10 cellular contexts compared by ENCODE assay signal in genomic region chr19:1873524-1874473, GRCh38. TPM values are rescaled to one million over a fixed set of nuclear protein-coding genes. Genes with fewer than 3 reads are reported as not detected.
DNase-seq lines count a peak whose midpoint lies in the region; ATAC-seq lines count a peak whose summit lies in the region.
"Had no signal": no experiment of that assay in that cellular context is flagged by ENCODE, and none has a peak within 500 bp of the region (broad histone marks: within the 10 kb centered on the region; RNA-seq: fewer than 3 reads in every experiment).

No MANE protein-coding gene starts in this region.

- ATAC-seq in HG03439 (IDR thresholded peaks at IDR 0.05; ENCODE audit: unreplicated experiment) = no peak
- ATAC-seq in GM18909 (IDR thresholded peaks at IDR 0.05; ENCODE audit: poor library complexity, unreplicated experiment) = no peak

- no peaks in the 10 kb centered on the region for H3K9me3 Mint-ChIP-seq in activated T-helper 2 cell treated with anti-CD3 and anti-CD28 coated beads, Interferon-gamma antibody, Interleukin-2, Interleukin-4, amounts not matched to agents 10 μg/mL and 5 μg/mL and 100 μg/mL, durations not matched to agents 14 hours and 24 hours and 36 hours

- H3K4me3 ChIP-seq in iPS-18a (ENCODE audit: low read length) = peak overlapping the region; percentile 90

- peak overlapping the region; percentile 76 for H3K27ac Mint-ChIP-seq in activated T-helper 2 cell treated with anti-CD3 and anti-CD28 coated beads, Interferon-gamma antibody, Interleukin-2, Interleukin-4, amounts not matched to agents 10 μg/mL and 5 μg/mL and 100 μg/mL, durations not matched to agents 14 hours and 24 hours and 36 hours

- no peaks in the 10 kb centered on the region for H3K27me3 Mint-ChIP-seq in activated T-helper 2 cell treated with anti-CD3 and anti-CD28 coated beads, Interferon-gamma antibody, Interleukin-2, Interleukin-4, amounts not matched to agents 10 μg/mL and 5 μg/mL and 100 μg/mL, durations not matched to agents 14 hours and 24 hours and 36 hours (ENCODE audit: low read depth)

- H3K4me1 Mint-ChIP-seq in activated T-helper 2 cell treated with anti-CD3 and anti-CD28 coated beads, Interferon-gamma antibody, Interleukin-2, Interleukin-4, amounts not matched to agents 10 μg/mL and 5 μg/mL and 100 μg/mL, durations not matched to agents 14 hours and 24 hours and 36 hours (ENCODE audit: low read depth) = peaks cover 13% of the 10 kb centered on the region

- intact Hi-C loops in activated T-helper 2 cell treated with anti-CD3 and anti-CD28 coated beads, Interferon-gamma antibody, Interleukin-2, Interleukin-4, amounts not matched to agents 10 μg/mL and 5 μg/mL and 100 μg/mL, durations not matched to agents 14 hours and 24 hours and 36 hours (cut with micrococcal nuclease) = no loop called here

- H3K4me3 Mint-ChIP-seq in activated T-helper 2 cell treated with anti-CD3 and anti-CD28 coated beads, Interferon-gamma antibody, Interleukin-2, Interleukin-4, amounts not matched to agents 10 μg/mL and 5 μg/mL and 100 μg/mL, durations not matched to agents 14 hours and 24 hours and 36 hours (ENCODE audit: low read depth) = peak overlapping the region; percentile 99

- peaks cover 32% of the 10 kb centered on the region for H3K36me3 Mint-ChIP-seq in activated T-helper 2 cell treated with anti-CD3 and anti-CD28 coated beads, Interferon-gamma antibody, Interleukin-2, Interleukin-4, amounts not matched to agents 10 μg/mL and 5 μg/mL and 100 μg/mL, durations not matched to agents 14 hours and 24 hours and 36 hours (ENCODE audit: low read depth)

- H3K27ac ChIP-seq in iPS-18a (ENCODE audit: low read length) = no peak overlapping the region
- H3K27ac ChIP-seq in substantia nigra (ENCODE audit: low read depth, low read length, poor library complexity, severe bottlenecking) = peak overlapping the region; percentile 77

- peaks cover 9% of the 10 kb centered on the region for H3K27me3 ChIP-seq in iPS-18a (ENCODE audit: control insufficient read depth, insufficient read depth, low read length)

- peaks cover 10% of the 10 kb centered on the region for H3K4me1 ChIP-seq in iPS-18a (ENCODE audit: control insufficient read depth, low read depth, low read length)

- H3K36me3 ChIP-seq in iPS-18a (ENCODE audit: control insufficient read depth, low read depth, low read length) = no peaks in the 10 kb centered on the region

- DNase-seq in DMS 273 (lab: John Stamatoyannopoulos, UW; ENCODE audit: unreplicated experiment) (peak; percentile 84), DMS 273 treated with DMSO at 0.1 percent for 48 hours (lab: John Stamatoyannopoulos, UW) (no peak), substantia nigra (lab: John Stamatoyannopoulos, UW) (peak in 34 of 49 donors; percentile 8 to 85 (median 60)), NK-92 (lab: John Stamatoyannopoulos, UW; ENCODE audit: unreplicated experiment) (no peak)
- DNase-seq in activated T-helper 2 cell treated with anti-CD3 and anti-CD28 coated beads, Interferon-gamma antibody, Interleukin-2, Interleukin-4, amounts not matched to agents 10 μg/mL and 5 μg/mL and 100 μg/mL, durations not matched to agents 14 hours and 24 hours and 36 hours (ENCODE audit: low spot score) = no peak
- DNase-seq: 8988T, NCI-H1092 treated with DMSO at 0.1 percent for 48 hours had no signal

- no peaks in the 10 kb centered on the region for H3K9me3 ChIP-seq in iPS-18a (ENCODE audit: control insufficient read depth, low read depth, low read length)

- no peak overlapping the region for H3K9ac ChIP-seq in iPS-18a (ENCODE audit: low read length)

RNA-seq across cellular contexts. Expression of gene KLF16, which starts 10.4 kb away (rescaled TPM):
- 31.2 and 32.1 TPM in 2 replicates for total RNA-seq in activated T-helper 2 cell treated with anti-CD3 and anti-CD28 coated beads, Interferon-gamma antibody, Interleukin-2, Interleukin-4, amounts not matched to agents 10 μg/mL and 5 μg/mL and 100 μg/mL, durations not matched to agents 14 hours and 24 hours and 36 hours

RNA-seq across cellular contexts. Expression of gene ABHD17A, which starts 11.5 kb away (rescaled TPM):
- total RNA-seq in activated T-helper 2 cell treated with anti-CD3 and anti-CD28 coated beads, Interferon-gamma antibody, Interleukin-2, Interleukin-4, amounts not matched to agents 10 μg/mL and 5 μg/mL and 100 μg/mL, durations not matched to agents 14 hours and 24 hours and 36 hours = 100 and 102 TPM in 2 replicates

RNA-seq across cellular contexts. Expression of gene REXO1, which starts 25.5 kb away (rescaled TPM):
- 55.2 and 56.6 TPM in 2 replicates for total RNA-seq in activated T-helper 2 cell treated with anti-CD3 and anti-CD28 coated beads, Interferon-gamma antibody, Interleukin-2, Interleukin-4, amounts not matched to agents 10 μg/mL and 5 μg/mL and 100 μg/mL, durations not matched to agents 14 hours and 24 hours and 36 hours

RNA-seq across cellular contexts. Expression of gene ADAT3, which starts 31.4 kb away (rescaled TPM):
- 9.1 and 9.9 TPM in 2 replicates for total RNA-seq in activated T-helper 2 cell treated with anti-CD3 and anti-CD28 coated beads, Interferon-gamma antibody, Interleukin-2, Interleukin-4, amounts not matched to agents 10 μg/mL and 5 μg/mL and 100 μg/mL, durations not matched to agents 14 hours and 24 hours and 36 hours

RNA-seq across cellular contexts. Expression of gene SCAMP4, which starts 31.4 kb away (rescaled TPM):
- total RNA-seq in activated T-helper 2 cell treated with anti-CD3 and anti-CD28 coated beads, Interferon-gamma antibody, Interleukin-2, Interleukin-4, amounts not matched to agents 10 μg/mL and 5 μg/mL and 100 μg/mL, durations not matched to agents 14 hours and 24 hours and 36 hours = 35.9 and 37.9 TPM in 2 replicates

Comparison
In these comparisons a context has a peak if more than half of its experiments do, and no peak if none do; other contexts are left out.
1. DNase-seq: peak in DMS 273 (single experiment) and substantia nigra (34 of 49); none in DMS 273 treated with DMSO at 0.1 percent for 48 hours (single experiment), activated T-helper 2 cell treated with anti-CD3 and anti-CD28 coated beads, Interferon-gamma antibody, Interleukin-2, Interleukin-4, amounts not matched to agents 10 μg/mL and 5 μg/mL and 100 μg/mL, durations not matched to agents 14 hours and 24 hours and 36 hours (single experiment) and NK-92 (single experiment).